In genomic region chr9:2286306-2286705, GRCh38 we compare ENCODE assay signal across 20 cellular contexts.
"Had no signal": no experiment of that assay in that cellular context is flagged by ENCODE, and none has a peak within 500 bp of the region (broad histone marks: within the 10 kb centered on the region; RNA-seq: fewer than 3 reads in every experiment).

No MANE protein-coding gene starts in this region.

- H3K4me3 Mint-ChIP-seq: activated CD8-positive, alpha-beta T cell treated with anti-CD3 and anti-CD28 coated beads, Interleukin-2, amount 10 ng/mL, durations not matched to agents 7 days and 5 days; activated naive CD8-positive, alpha-beta T cell treated with anti-CD3 and anti-CD28 coated beads, Interleukin-2, amount 10 ng/mL, durations not matched to agents 7 days and 5 days; T-helper 1 cell treated with Interleukin-12 subunit alpha and Interleukin-12 subunit beta and Interleukin-4 antibody, amounts not matched to agents 30 μg/mL and 1 μg/mL, for 36 hours had no signal

- H3K36me3 Mint-ChIP-seq: activated naive CD8-positive, alpha-beta T cell treated with anti-CD3 and anti-CD28 coated beads, Interleukin-2, amount 10 ng/mL, durations not matched to agents 7 days and 5 days had no signal

- H3K9me3 Mint-ChIP-seq: activated naive CD8-positive, alpha-beta T cell treated with anti-CD3 and anti-CD28 coated beads, Interleukin-2, amount 10 ng/mL, durations not matched to agents 7 days and 5 days; T-helper 1 cell treated with Interleukin-12 subunit alpha and Interleukin-12 subunit beta and Interleukin-4 antibody, amounts not matched to agents 30 μg/mL and 1 μg/mL, for 36 hours had no signal

- H3K4me3 ChIP-seq: adrenal gland had no signal

- DNase-seq: activated CD4-positive, alpha-beta T cell treated with anti-CD3 and anti-CD28 coated beads for 48 hours; activated CD4-positive, alpha-beta T cell treated with anti-CD3 and anti-CD28 coated beads, Interleukin-2, amount 50 U/mL, for 4 hours; activated CD8-positive, alpha-beta memory T cell treated with anti-CD3 and anti-CD28 coated beads, Interleukin-2, amount 50 U/mL, for 48 hours; activated CD8-positive, alpha-beta T cell treated with anti-CD3 and anti-CD28 coated beads, Interleukin-2, amount 10 ng/mL, durations not matched to agents 7 days and 5 days; activated naive CD4-positive, alpha-beta T cell treated with anti-CD3 and anti-CD28 coated beads, Interleukin-2, amount 50 U/mL, for 16 hours; activated naive CD8-positive, alpha-beta T cell treated with anti-CD3 and anti-CD28 coated beads, Interleukin-2, amount 10 ng/mL, durations not matched to agents 7 days and 5 days; activated T-cell treated with anti-CD3 and anti-CD28 coated beads, Interleukin-2, amount 50 U/mL, for 1 hour; adrenal gland; anterior cingulate cortex; caudate nucleus; NCI-H1092 treated with DMSO at 0.1 percent for 48 hours; NCI-H1417 treated with DMSO at 0.1 percent for 48 hours; NCI-H1694; NCI-H2029; NCI-H510A treated with DMSO at 0.1 percent for 48 hours; NCI-H69; PC-3; SHP77 had no signal

- ATAC-seq: activated CD4-positive, CD25-positive, alpha-beta regulatory T cell treated with anti-CD3 and anti-CD28 coated beads, Interleukin-2, amount 50 U/mL, for 24 hours; activated CD8-positive, alpha-beta T cell treated with anti-CD3 and anti-CD28 coated beads, Interleukin-2, amount 10 ng/mL, durations not matched to agents 7 days and 5 days; PC-3 had no signal

- H3K4me1 Mint-ChIP-seq: activated naive CD8-positive, alpha-beta T cell treated with anti-CD3 and anti-CD28 coated beads, Interleukin-2, amount 10 ng/mL, durations not matched to agents 7 days and 5 days had no signal

- H3K9me3 ChIP-seq: adrenal gland had no signal

- H3K27ac Mint-ChIP-seq: activated CD8-positive, alpha-beta T cell treated with anti-CD3 and anti-CD28 coated beads, Interleukin-2, amount 10 ng/mL, durations not matched to agents 7 days and 5 days; activated naive CD8-positive, alpha-beta T cell treated with anti-CD3 and anti-CD28 coated beads, Interleukin-2, amount 10 ng/mL, durations not matched to agents 7 days and 5 days; T-helper 1 cell treated with Interleukin-12 subunit alpha and Interleukin-12 subunit beta and Interleukin-4 antibody, amounts not matched to agents 30 μg/mL and 1 μg/mL, for 36 hours had no signal

- H3K27ac ChIP-seq: adrenal gland had no signal

- H3K4me1 ChIP-seq: adrenal gland had no signal

- H3K27me3 ChIP-seq: adrenal gland had no signal

- H3K36me3 ChIP-seq: adrenal gland had no signal
